Comparison of ENCODE assay signal across 8 cellular contexts in the genomic region with DNA sequence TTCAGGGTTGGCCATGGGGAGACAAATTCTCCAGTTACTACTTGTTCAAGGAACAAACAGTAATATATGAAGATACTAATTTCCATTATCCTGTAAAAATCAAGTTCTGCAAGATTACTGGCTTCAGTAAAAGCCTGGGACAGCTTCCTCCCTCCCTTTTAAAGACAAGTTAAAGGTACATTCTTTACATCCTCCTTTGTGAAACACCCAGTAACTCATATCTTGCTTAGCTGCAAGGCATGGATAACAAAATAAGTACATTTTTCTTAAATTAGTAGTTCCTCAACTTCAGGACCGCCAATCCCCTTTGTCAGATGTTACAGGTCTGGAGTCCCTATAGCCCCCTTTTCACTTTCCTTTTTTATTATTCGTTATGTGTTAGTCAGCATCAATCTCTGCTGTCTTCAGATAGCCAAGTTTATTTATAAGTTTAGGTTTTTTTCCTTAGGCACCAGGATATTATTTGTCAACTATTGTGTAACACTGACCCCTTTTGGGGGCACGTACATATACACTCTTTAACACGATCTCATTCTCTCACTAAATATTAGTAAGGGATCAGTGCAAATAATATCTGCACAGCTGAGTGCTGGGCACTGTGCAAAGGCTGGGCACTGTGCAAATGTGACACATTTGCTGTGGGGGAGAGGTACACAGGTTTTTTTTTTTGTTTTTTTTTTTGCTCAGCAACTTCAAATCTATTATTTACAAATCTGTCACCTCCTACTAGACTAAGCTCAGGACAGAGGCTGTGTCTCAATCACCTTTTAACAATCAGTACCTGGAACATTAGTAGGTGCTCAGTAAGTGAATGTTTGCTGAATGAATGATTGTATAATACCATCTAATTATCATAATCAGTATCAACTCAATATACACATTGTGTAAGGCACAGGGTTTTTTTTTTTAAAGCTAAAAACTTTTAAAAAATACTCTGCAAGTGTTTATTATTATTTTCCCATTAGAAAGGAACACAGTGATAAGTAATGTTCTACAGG. TPM values are rescaled to one million over a fixed set of nuclear protein-coding genes. Genes with fewer than 3 reads are reported as not detected.
DNase-seq lines count a peak whose midpoint lies in the region; ATAC-seq and TF ChIP-seq lines count a peak whose summit lies in the region.

No MANE protein-coding gene starts in this region.

- no peaks in the 10 kb centered on the region for H3K27me3 Mint-ChIP-seq in HFFc6 (ENCODE audit: insufficient read depth)

- peaks cover 81% of the 10 kb centered on the region for H3K4me1 Mint-ChIP-seq in HFFc6 (ENCODE audit: low read depth)

- no peak for ATAC-seq in GM18867 (IDR thresholded peaks at IDR 0.05; ENCODE audit: unreplicated experiment)
- no peak for ATAC-seq in GM19397 (IDR thresholded peaks at IDR 0.05; ENCODE audit: unreplicated experiment)
- ATAC-seq in GM21360 (IDR thresholded peaks at IDR 0.05; ENCODE audit: unreplicated experiment), result no peak

- H4K20me1 ChIP-seq in hepatocyte (ENCODE audit: insufficient read depth, poor library complexity, severe bottlenecking) (peaks cover 45% of the 10 kb centered on the region), smooth muscle cell (ENCODE audit: low read depth) (peaks cover 100% of the 10 kb centered on the region)

- H3K36me3 ChIP-seq in hepatocyte (replicated peaks; ENCODE audit: insufficient read depth, low read depth), result peaks cover 3% of the 10 kb centered on the region
- H3K36me3 ChIP-seq in smooth muscle cell (ENCODE audit: low read depth), result peaks cover 13% of the 10 kb centered on the region

- peaks cover 22% of the 10 kb centered on the region for H3K36me3 Mint-ChIP-seq in HFFc6 (ENCODE audit: low read depth)

- DNase-seq in HFFc6 (no peak), hepatocyte (ENCODE audit: low spot score) (no peak), smooth muscle cell (lab: John Stamatoyannopoulos, UW; ENCODE audit: unreplicated experiment) (no peak), NCI-H446 (lab: John Stamatoyannopoulos, UW) (no peak)

- H3K79me2 ChIP-seq in hepatocyte (peaks cover 92% of the 10 kb centered on the region), smooth muscle cell (ENCODE audit: low read depth) (peaks cover 98% of the 10 kb centered on the region)

- no peak overlapping the region for H3K9ac ChIP-seq in smooth muscle cell (ENCODE audit: low read depth)

- H3K4me3 ChIP-seq in hepatocyte (no peak overlapping the region), smooth muscle cell (peak overlapping the region; percentile 0)

- peaks cover 41% of the 10 kb centered on the region for H3K4me1 ChIP-seq in hepatocyte (ENCODE audit: insufficient read depth)
- peaks cover 63% of the 10 kb centered on the region for H3K4me1 ChIP-seq in smooth muscle cell (ENCODE audit: low read depth)

- peaks cover 58% of the 10 kb centered on the region for H3F3A ChIP-seq in smooth muscle cell (ENCODE audit: low read depth)

- H2AFZ ChIP-seq in hepatocyte (no peak overlapping the region), smooth muscle cell (ENCODE audit: low read depth) (no peak overlapping the region)

- H3K9me3 Mint-ChIP-seq in HFFc6, result no peaks in the 10 kb centered on the region

- TF ChIP-seq CTCF in HFFc6 (IDR thresholded peaks at IDR 0.05), result peak; percentile 27; the same call in 1 of the 2 replicates
- no peak; the same call in 1 of the 2 replicates for TF ChIP-seq CTCF in VCaP (conservative IDR thresholded peaks at IDR 0.05)
- TF ChIP-seq CTCF in hepatocyte (IDR thresholded peaks at IDR 0.05; ENCODE audit: poor library complexity), result no peak
- peak; percentile 20 for TF ChIP-seq CTCF in smooth muscle cell (IDR thresholded peaks at IDR 0.05; ENCODE audit: borderline replicate concordance, insufficient read depth, poor library complexity, severe bottlenecking)

- 47% methylated on average over 4 of the region's 4 CpGs for WGBS in hepatocyte (ENCODE audit: low lambda C conversion rate, missing lambda C conversion rate)
- WGBS in smooth muscle cell (ENCODE audit: low lambda C conversion rate), result 56% methylated on average over 4 of the region's 4 CpGs

- H3K27ac Mint-ChIP-seq in HFFc6, result peak overlapping the region; percentile 19; the same call in 1 of the 2 replicates

- H3K27me3 ChIP-seq in hepatocyte (no peaks in the 10 kb centered on the region), smooth muscle cell (ENCODE audit: low read depth) (no peaks in the 10 kb centered on the region)

- peak overlapping the region; percentile 18 for H3K4me3 Mint-ChIP-seq in HFFc6

- H3K9me2 ChIP-seq in hepatocyte (replicated peaks; ENCODE audit: insufficient read depth), result no peaks in the 10 kb centered on the region

- peak overlapping the region; percentile 80 for H3K27ac ChIP-seq in VCaP
- peak overlapping the region; percentile 18 for H3K27ac ChIP-seq in hepatocyte
- peak overlapping the region; percentile 93 for H3K27ac ChIP-seq in smooth muscle cell (ENCODE audit: low read depth)

- no peaks in the 10 kb centered on the region for H3K9me3 ChIP-seq in hepatocyte (ENCODE audit: low read depth)
- H3K9me3 ChIP-seq in smooth muscle cell (replicated peaks; ENCODE audit: low read depth), result no peaks in the 10 kb centered on the region

- H3K4me2 ChIP-seq in hepatocyte (peak overlapping the region; percentile 45), smooth muscle cell (peak overlapping the region; percentile 94)

RNA-seq across cellular contexts. Expression of a gene that starts 9.6 kb away (rescaled TPM):
- 10 to 100 TPM; 15.8 to 25.5 (median 19.0) TPM for total RNA-seq in HFFc6 (2021; fragmentation: NEBNext Ultra II Directional; extraction: Animal tissue kit (Norgen Biotek cat#: 25700))
- 154 and 163 TPM in 2 replicates for total RNA-seq in hepatocyte
- polyA plus RNA-seq in hepatocyte, result 123 and 139 TPM in 2 replicates
- total RNA-seq in smooth muscle cell, result 172 and 184 TPM in 2 replicates
- 81.6 and 90.9 TPM in 2 replicates for polyA plus RNA-seq in smooth muscle cell

RNA-seq across cellular contexts. Expression of a gene that starts 55.0 kb away (rescaled TPM):
- total RNA-seq in HFFc6 (2021; fragmentation: NEBNext Ultra II Directional; extraction: Animal tissue kit (Norgen Biotek cat#: 25700)), result 100 to 1,000 TPM; 331 to 377 (median 362) TPM
- total RNA-seq in hepatocyte (166 and 182 TPM in 2 replicates), smooth muscle cell (177 and 179 TPM in 2 replicates)
- polyA plus RNA-seq in hepatocyte (395 and 409 TPM in 2 replicates), smooth muscle cell (434 and 461 TPM in 2 replicates)

Comparison
In these comparisons a context has a peak if more than half of its experiments do, and no peak if none do; other contexts are left out.
1. CTCF ChIP-seq: peak in HFFc6 (single experiment) and smooth muscle cell (single experiment); none in VCaP (single experiment) and hepatocyte (single experiment).
2. H3K27ac ChIP-seq: peak in every context shown above with its lines; median percentile 93 in smooth muscle cell; 80 in VCaP; 18 in hepatocyte.